In the genomic region with DNA sequence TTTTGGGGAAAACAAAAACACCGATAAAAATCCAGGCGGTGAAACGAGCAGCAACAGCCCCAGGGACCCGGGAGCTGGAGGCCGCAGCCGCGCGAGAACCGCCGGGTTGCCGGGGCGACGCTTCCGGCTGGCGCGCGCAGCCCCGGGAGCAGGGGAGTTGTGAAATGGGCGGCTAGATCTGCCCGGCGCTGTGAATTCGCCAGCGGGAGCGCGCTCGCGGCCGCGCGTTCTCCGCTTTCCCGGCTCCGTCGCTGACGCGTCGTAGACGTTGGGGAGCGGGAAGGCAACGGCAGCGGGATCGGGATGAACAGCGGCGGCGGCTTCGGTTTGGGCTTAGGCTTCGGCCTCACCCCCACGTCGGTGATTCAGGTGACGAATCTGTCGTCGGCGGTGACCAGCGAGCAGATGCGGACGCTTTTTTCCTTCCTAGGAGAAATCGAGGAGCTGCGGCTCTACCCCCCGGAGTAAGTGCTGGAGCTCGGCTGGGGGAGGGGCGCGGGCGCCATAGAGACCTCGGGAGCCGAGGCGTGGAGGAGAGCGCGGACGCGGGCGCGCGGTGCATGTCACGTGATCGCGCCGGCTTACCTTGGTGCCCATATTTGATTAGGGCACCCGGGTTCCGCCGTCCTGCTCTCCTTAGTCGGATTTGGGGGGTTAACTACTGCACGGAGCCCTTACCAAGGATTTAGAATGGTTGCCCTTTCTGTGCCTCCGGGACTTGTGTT, we compare ENCODE assay signal across 8 cellular contexts. TPM values are rescaled to one million over a fixed set of nuclear protein-coding genes. Genes with fewer than 3 reads are reported as not detected.
A peak's percentile ranks its signal among the peaks of the same experiment; 100 is the strongest.
DNase-seq lines count a peak whose midpoint lies in the region; ATAC-seq and TF ChIP-seq lines count a peak whose summit lies in the region.

A gene with protein sequence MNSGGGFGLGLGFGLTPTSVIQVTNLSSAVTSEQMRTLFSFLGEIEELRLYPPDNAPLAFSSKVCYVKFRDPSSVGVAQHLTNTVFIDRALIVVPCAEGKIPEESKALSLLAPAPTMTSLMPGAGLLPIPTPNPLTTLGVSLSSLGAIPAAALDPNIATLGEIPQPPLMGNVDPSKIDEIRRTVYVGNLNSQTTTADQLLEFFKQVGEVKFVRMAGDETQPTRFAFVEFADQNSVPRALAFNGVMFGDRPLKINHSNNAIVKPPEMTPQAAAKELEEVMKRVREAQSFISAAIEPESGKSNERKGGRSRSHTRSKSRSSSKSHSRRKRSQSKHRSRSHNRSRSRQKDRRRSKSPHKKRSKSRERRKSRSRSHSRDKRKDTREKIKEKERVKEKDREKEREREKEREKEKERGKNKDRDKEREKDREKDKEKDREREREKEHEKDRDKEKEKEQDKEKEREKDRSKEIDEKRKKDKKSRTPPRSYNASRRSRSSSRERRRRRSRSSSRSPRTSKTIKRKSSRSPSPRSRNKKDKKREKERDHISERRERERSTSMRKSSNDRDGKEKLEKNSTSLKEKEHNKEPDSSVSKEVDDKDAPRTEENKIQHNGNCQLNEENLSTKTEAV (plus strand): TSS at position 227 of the 725 bp plus-strand sequence. CDS start 77 bp downstream, at position 304.

- DNase-seq in BE2C = peak; percentile 97
- peak; percentile 83 for DNase-seq in GM19240 (ENCODE audit: insufficient read length, low spot score)
- peak; percentile 87 to 89 for DNase-seq in NCI-H524 (lab: John Stamatoyannopoulos, UW)
- peak; percentile 94 for DNase-seq in activated CD4-positive, alpha-beta T cell treated with anti-CD3 and anti-CD28 coated beads for 48 hours
- peak; percentile 95 for DNase-seq in kidney tubule cell (ENCODE audit: low spot score)
- DNase-seq in stimulated activated CD4-positive, alpha-beta T cell treated with anti-CD3 and anti-CD28 coated beads, Interleukin-1b, Interleukin-23, amount 100 ng/mL, for 1 hour (ENCODE audit: low read depth in 2 of 2) = peak; percentile 61 to 82

- ATAC-seq in HG03457 (IDR thresholded peaks at IDR 0.05; ENCODE audit: unreplicated experiment) = peak; percentile 90

- no peak for TF ChIP-seq CTCF in BE2C (IDR thresholded peaks at IDR 0.05; ENCODE audit: low read depth, low read length)

- H3K27me3 ChIP-seq in BE2C = no peaks in the 10 kb centered on the region

- peak within 1 kb of the TSS; percentile 97 for H3K4me3 ChIP-seq in BE2C (ENCODE audit: low read depth, low read length)

- peaks cover 4% of the 10 kb centered on the region for H3K4me1 ChIP-seq in BE2C

- H3K36me3 ChIP-seq in BE2C = no peaks in the 10 kb centered on the region; the same call in none of the 2 replicates

- H3K9me3 ChIP-seq in BE2C = no peaks in the 10 kb centered on the region

- peak within 1 kb of the TSS; percentile 94 for H3K27ac ChIP-seq in cingulate gyrus (ENCODE audit: low read depth, low read length)

RNA-seq across cellular contexts. Expression of the gene that starts here (rescaled TPM):
- 58.0 TPM for polyA plus RNA-seq in BE2C (2012; ENCODE audit: insufficient read depth, insufficient read length, low read depth)

Comparison
In these comparisons a context has a peak if more than half of its experiments do, and no peak if none do; other contexts are left out.
1. Peak in every context shown above with its lines: DNase-seq, ATAC-seq, H3K4me3 ChIP-seq and H3K27ac ChIP-seq.